ENCODE assay signal across 7 cellular contexts in genomic region chr1:43549921-43550597, GRCh38. TPM values are rescaled to one million over a fixed set of nuclear protein-coding genes. Genes with fewer than 3 reads are reported as not detected.
DNase-seq lines count a peak whose midpoint lies in the region; ATAC-seq and TF ChIP-seq lines count a peak whose summit lies in the region.

No MANE protein-coding gene starts in this region.

- no peak overlapping the region for H3K9ac ChIP-seq in parathyroid adenoma

- no peaks in the 10 kb centered on the region for H3K27me3 ChIP-seq in esophagus squamous epithelium
- H3K27me3 ChIP-seq in parathyroid adenoma (ENCODE audit: control insufficient read depth, insufficient read depth, low read length), result no peaks in the 10 kb centered on the region

- DNase-seq in HT-29 (ENCODE audit: low spot score) (peak; percentile 94), NCI-H774 (lab: John Stamatoyannopoulos, UW) (peak; percentile 97), esophagus squamous epithelium (lab: John Stamatoyannopoulos, UW) (no peak), globus pallidus (ENCODE audit: low spot score) (no peak), NOMO-1 treated with DMSO at 0.1 percent for 48 hours (lab: John Stamatoyannopoulos, UW; ENCODE audit: unreplicated experiment) (no peak)

- peak in 1 of 6 experiments; percentile 8 for TF ChIP-seq CTCF in esophagus squamous epithelium (IDR thresholded peaks at IDR 0.05)
- TF ChIP-seq CTCF in parathyroid adenoma (IDR thresholded peaks at IDR 0.05), result no peak

- H3K9me3 ChIP-seq in esophagus squamous epithelium, result no peaks in the 10 kb centered on the region
- no peaks in the 10 kb centered on the region for H3K9me3 ChIP-seq in parathyroid adenoma (ENCODE audit: control insufficient read depth, low read length)

- H3K36me3 ChIP-seq in esophagus squamous epithelium (peaks cover 0 to 17% (median 4%) of the 10 kb centered on the region in 3 donors), parathyroid adenoma (ENCODE audit: control insufficient read depth, insufficient read depth, low read length) (no peaks in the 10 kb centered on the region)

- 14 to 18% methylated on average over 8 to 15 of the region's 30 CpGs for WGBS in esophagus squamous epithelium, 2 donors

- H3K4me3 ChIP-seq in esophagus squamous epithelium (peak overlapping the region; percentile 12 to 57 (median 28)), parathyroid adenoma (ENCODE audit: low read depth, low read length) (peak overlapping the region; percentile 55)

- peaks cover 12% of the 10 kb centered on the region for H3K79me2 ChIP-seq in parathyroid adenoma

- H2AFZ ChIP-seq in parathyroid adenoma, result peak overlapping the region; percentile 23

- H3K4me2 ChIP-seq in parathyroid adenoma (ENCODE audit: low read length), result peak overlapping the region; percentile 86

- peak in 2 of 4 donors; percentile 26 to 29 for TF ChIP-seq POLR2A in esophagus squamous epithelium (IDR thresholded peaks at IDR 0.05)

- H3K4me1 ChIP-seq in esophagus squamous epithelium (peaks cover 49 to 96% (median 79%) of the 10 kb centered on the region in 3 donors), parathyroid adenoma (peaks cover 49% of the 10 kb centered on the region)

- ATAC-seq in GM21619 (IDR thresholded peaks at IDR 0.05; ENCODE audit: unreplicated experiment), result no peak

- intact Hi-C loops in esophagus squamous epithelium (cut with DNase I), result no loop called here

- peak overlapping the region; percentile 84 to 93 (median 90) for H3K27ac ChIP-seq in esophagus squamous epithelium
- H3K27ac ChIP-seq in parathyroid adenoma, result peak overlapping the region; percentile 89

RNA-seq across cellular contexts. Expression of gene PTPRF, which starts 19.4 kb away (rescaled TPM):
- total RNA-seq in HT-29 (2014; rRNA removed; shearing (Covaris generic)), result 101 and 122 TPM in 2 replicates
- 100 to 1,000 TPM; 104 to 243 (median 112) TPM for total RNA-seq in esophagus squamous epithelium

Comparison
In these comparisons a context has a peak if more than half of its experiments do, and no peak if none do; other contexts are left out.
1. DNase-seq: peak in HT-29 (single experiment) and NCI-H774 (single experiment); none in esophagus squamous epithelium (single experiment), globus pallidus (single experiment) and NOMO-1 treated with DMSO at 0.1 percent for 48 hours (single experiment).